13 cellular contexts compared by ENCODE assay signal in genomic region chr13:33283195-33283910, GRCh38. TPM values are rescaled to one million over a fixed set of nuclear protein-coding genes. Genes with fewer than 3 reads are reported as not detected.
DNase-seq lines count a peak whose midpoint lies in the region; ATAC-seq, FAIRE-seq and TF ChIP-seq lines count a peak whose summit lies in the region.
"Had no signal": no experiment of that assay in that cellular context is flagged by ENCODE, and none has a peak within 500 bp of the region (broad histone marks: within the 10 kb centered on the region; RNA-seq: fewer than 3 reads in every experiment).

No MANE protein-coding gene starts in this region.

- FAIRE-seq in kidney (lab: Jason Lieb, UNC) = no peak

- POLR2A ChIA-PET in MCF 10A (lab: Yijun Ruan, JAX) (interaction anchor here (0.6 to 5.8 kb wide), 25 partner anchors 18 to 1183 kb away, joined by 3 to 192 read pairs (median 7); partner anchors contain the start of gene N4BP2L2), RWPE1 (lab: Yijun Ruan, JAX; ENCODE audit: low non-redundant PET) (no interaction called here)

- TF ChIP-seq POLR2A in spleen (IDR thresholded peaks at IDR 0.05) = no peak

- H3K27ac ChIP-seq in kidney (ENCODE audit: low read depth in 2 of 2, low read length in 2 of 2) (no peak overlapping the region), spleen (peak overlapping the region in 7 of 8 donors; percentile 5 to 93 (median 89)), RWPE1 (no peak overlapping the region)

- H3K4me1 ChIP-seq in kidney (ENCODE audit: control insufficient read depth in 1 of 2, insufficient read depth in 1 of 2, low read depth in 1 of 2, low read length in 2 of 2) (peaks cover 4 to 41% of the 10 kb centered on the region in 2 donors), spleen (peaks cover 0 to 51% (median 10%) of the 10 kb centered on the region in 6 donors)

- DNase-seq in HFF-Myc (ENCODE audit: extremely low read depth, low read depth) (no peak), MCF 10A (ENCODE audit: unreplicated experiment) (no peak), kidney (no peak), spleen (no peak), RWPE1 (ENCODE audit: low spot score) (no peak), GF-D8 (lab: John Stamatoyannopoulos, UW) (no peak)
- no peak for DNase-seq in activated CD4-positive, alpha-beta T cell treated with anti-CD3 and anti-CD28 coated beads, Interleukin-2, amount 50 U/mL, for 4 hours
- DNase-seq: activated CD4-positive, alpha-beta memory T cell treated with anti-CD3 and anti-CD28 coated beads for 36 hours; NCI-H1105 had no signal

- CTCF ChIA-PET in MCF 10A (lab: Yijun Ruan, JAX) (interaction anchor here (0.6 to 1.3 kb wide), 4 partner anchors 57 to 441 kb away, joined by 3 to 4 read pairs (median 4); no protein-coding TSS in a partner anchor), RWPE1 (lab: Yijun Ruan, JAX) (no interaction called here)

- peaks cover 53% of the 10 kb centered on the region for H3K4me1 Mint-ChIP-seq in MCF 10A (ENCODE audit: insufficient read depth, unreplicated experiment)

- TF ChIP-seq CTCF in HFF-Myc (IDR thresholded peaks at IDR 0.05; ENCODE audit: low read depth, low read length, missing control alignments) = no peak
- no peak for TF ChIP-seq CTCF in MCF 10A (IDR thresholded peaks at IDR 0.05; ENCODE audit: unreplicated experiment)
- TF ChIP-seq CTCF in kidney (IDR thresholded peaks at IDR 0.05; ENCODE audit: borderline replicate concordance, extremely low read depth, insufficient read depth) = no peak
- no peak for TF ChIP-seq CTCF in spleen (IDR thresholded peaks at IDR 0.05 in 8 of 11, conservative IDR thresholded peaks at IDR 0.05 in 3 of 11)
- TF ChIP-seq CTCF in RWPE1 (conservative IDR thresholded peaks at IDR 0.05; ENCODE audit: low read depth) = no peak

- peak overlapping the region; percentile 91 for H3K4me3 Mint-ChIP-seq in MCF 10A (ENCODE audit: unreplicated experiment)
- H3K4me3 Mint-ChIP-seq: activated CD4-positive, alpha-beta memory T cell treated with anti-CD3 and anti-CD28 coated beads for 36 hours; memory B cell; T-helper 1 cell treated with Interleukin-12 subunit alpha and Interleukin-12 subunit beta and Interleukin-4 antibody, amounts not matched to agents 30 μg/mL and 1 μg/mL, for 36 hours had no signal

- H3K9ac ChIP-seq in kidney (ENCODE audit: low read length in 2 of 2) = no peak overlapping the region

- H3K27ac Mint-ChIP-seq in MCF 10A (ENCODE audit: low read depth, unreplicated experiment) = peak overlapping the region; percentile 95
- H3K27ac Mint-ChIP-seq: activated CD4-positive, alpha-beta memory T cell treated with anti-CD3 and anti-CD28 coated beads for 36 hours; activated naive CD4-positive, alpha-beta T cell treated with anti-CD3 and anti-CD28 coated beads, Interleukin-2, amount 50 U/mL, for 72 hours; memory B cell; T-helper 1 cell treated with Interleukin-12 subunit alpha and Interleukin-12 subunit beta and Interleukin-4 antibody, amounts not matched to agents 30 μg/mL and 1 μg/mL, for 36 hours had no signal

- peaks cover 0 to 14% (median 0%) of the 10 kb centered on the region in 7 donors for H3K27me3 ChIP-seq in spleen (replicated peaks in 1 of 7)

- intact Hi-C loops in MCF 10A (cut with micrococcal nuclease) (no loop called here), kidney (cut with DNase I) (no loop called here), spleen (cut with DNase I; ENCODE audit: low total_unique reads) (no loop called here)

- no peaks in the 10 kb centered on the region for H3K9me3 Mint-ChIP-seq in MCF 10A (ENCODE audit: unreplicated experiment)
- H3K9me3 Mint-ChIP-seq: activated CD4-positive, alpha-beta memory T cell treated with anti-CD3 and anti-CD28 coated beads for 36 hours; activated naive CD4-positive, alpha-beta T cell treated with anti-CD3 and anti-CD28 coated beads, Interleukin-2, amount 50 U/mL, for 72 hours; memory B cell; T-helper 1 cell treated with Interleukin-12 subunit alpha and Interleukin-12 subunit beta and Interleukin-4 antibody, amounts not matched to agents 30 μg/mL and 1 μg/mL, for 36 hours had no signal

- H3K36me3 Mint-ChIP-seq in MCF 10A (ENCODE audit: insufficient read depth, unreplicated experiment) = peaks cover 19% of the 10 kb centered on the region
- H3K36me3 Mint-ChIP-seq: activated CD4-positive, alpha-beta memory T cell treated with anti-CD3 and anti-CD28 coated beads for 36 hours; memory B cell had no signal

- no peaks in the 10 kb centered on the region for H3K27me3 Mint-ChIP-seq in MCF 10A (ENCODE audit: insufficient read depth, unreplicated experiment)

- WGBS in spleen, 5 donors = 53 to 85% (median 61%) methylated on average over 1 of the region's 1 CpG

- no peaks in the 10 kb centered on the region for H3K9me3 ChIP-seq in kidney (ENCODE audit: control insufficient read depth in 1 of 2, low read length in 2 of 2)
- no peaks in the 10 kb centered on the region for H3K9me3 ChIP-seq in spleen

- H3K4me3 ChIP-seq in HFF-Myc (replicated peaks; ENCODE audit: low read depth, low read length) (peak overlapping the region; percentile 74), kidney (ENCODE audit: low read length in 2 of 2) (peak overlapping the region; percentile 85 to 99), spleen (peak overlapping the region in 5 of 8 donors; percentile 40 to 73 (median 48))

- H3K36me3 ChIP-seq in kidney (ENCODE audit: control insufficient read depth in 1 of 2, insufficient read depth in 2 of 2, low read length in 2 of 2) (no peaks in the 10 kb centered on the region), spleen (no peaks in the 10 kb centered on the region)

- no peak for ATAC-seq in HG03469 (IDR thresholded peaks at IDR 0.05; ENCODE audit: unreplicated experiment)
- ATAC-seq: activated naive CD4-positive, alpha-beta T cell treated with anti-CD3 and anti-CD28 coated beads, Interleukin-2, amount 50 U/mL, for 72 hours had no signal

- BruUV-seq in MCF 10A (replicated peaks; lab: Mats Ljungman, UMichigan) = no TSS peak

RNA-seq across cellular contexts. Expression of gene STARD13, which starts 2.2 kb away (rescaled TPM):
- total RNA-seq in MCF 10A (2022) (26.3 and 31.9 TPM in 2 replicates), kidney (37.2 TPM), spleen (10 to 100 TPM; 19.2 to 58.1 (median 37.4) TPM)
- polyA plus RNA-seq in kidney (ENCODE audit: insufficient read depth, low read depth, low replicate concordance) (5.1 TPM), spleen (1 to 10 TPM; 1.4 to 5.2 (median 2.1) TPM)

Comparison
In these comparisons a context has a peak if more than half of its experiments do, and no peak if none do; other contexts are left out.
1. H3K27ac ChIP-seq: peak in spleen (7 of 8); none in kidney (0 of 2) and RWPE1 (single experiment).
2. Peak in every context shown above with its lines, with median percentiles within 50 percentile points of each other: H3K4me3 ChIP-seq.